ENCODE assay signal across 15 cellular contexts in the genomic region with DNA sequence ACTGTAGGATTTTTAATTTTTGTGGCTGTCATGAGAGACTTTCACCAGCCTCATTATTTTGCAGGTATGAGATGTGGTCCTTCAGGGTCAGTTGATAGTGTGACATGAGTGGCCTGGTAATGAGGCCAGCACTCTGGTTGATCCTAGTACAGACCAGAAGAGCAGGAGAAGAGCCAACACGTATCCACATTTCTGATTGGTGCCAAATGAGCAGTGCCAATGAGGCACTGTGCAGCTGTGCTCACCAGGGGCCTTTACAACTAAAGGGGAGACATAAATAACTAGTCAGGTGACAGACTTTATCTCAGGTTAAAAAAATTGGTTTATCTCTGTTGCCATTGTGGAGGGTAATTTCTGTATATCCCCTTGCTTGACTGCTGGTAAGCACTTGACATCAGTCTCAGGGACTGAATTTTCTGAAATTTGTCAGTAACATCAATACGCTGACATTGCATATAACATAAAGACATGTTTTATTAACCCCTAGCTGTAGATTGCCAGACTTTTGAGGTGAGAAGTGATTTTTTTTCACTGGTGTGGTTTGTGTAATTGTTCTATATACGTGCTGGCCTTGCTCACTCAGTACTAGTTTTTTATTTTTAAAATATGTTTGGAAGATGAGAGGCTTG.
A peak's percentile ranks its signal among the peaks of the same experiment; 100 is the strongest.
DNase-seq lines count a peak whose midpoint lies in the region; ATAC-seq and TF ChIP-seq lines count a peak whose summit lies in the region.
"Had no signal": no experiment of that assay in that cellular context is flagged by ENCODE, and none has a peak within 500 bp of the region (broad histone marks: within the 10 kb centered on the region; RNA-seq: fewer than 3 reads in every experiment).

No MANE protein-coding gene starts in this region.

- intact Hi-C loops in Right ventricle myocardium superior (cut with DNase I), result no loop called here
- intact Hi-C loops in psoas muscle (cut with DNase I), result loop anchor here in 1 of 2 donors (5.0 kb wide), 1 partner anchor 41 kb away; no protein-coding TSS in a partner anchor

- H4K20me1 ChIP-seq in DND-41 (ENCODE audit: insufficient read depth, low read length), result peaks cover 83% of the 10 kb centered on the region

- no peak for DNase-seq in DND-41
- peak; percentile 56 for DNase-seq in NCI-H2029 treated with DMSO at 0.1 percent for 48 hours (lab: John Stamatoyannopoulos, UW)
- DNase-seq in Right ventricle myocardium superior, result no peak
- DNase-seq in psoas muscle, result no peak
- DNase-seq in SKM-1 (lab: John Stamatoyannopoulos, UW; ENCODE audit: unreplicated experiment), result no peak
- no peak for DNase-seq in DMS153 (lab: John Stamatoyannopoulos, UW)
- no peak for DNase-seq in stimulated activated CD4-positive, alpha-beta T cell treated with anti-CD3 and anti-CD28 coated beads, Interleukin-2, amount 100 ng/mL, for 48 hours
- DNase-seq: activated effector memory CD4-positive, alpha-beta T cell treated with anti-CD3 and anti-CD28 coated beads, Interleukin-2, amount 50 U/mL, for 16 hours; effector memory CD4-positive, alpha-beta T cell; foreskin fibroblast; OCI-M1; stimulated activated CD4-positive, alpha-beta T cell treated with anti-CD3 and anti-CD28 coated beads, Interleukin-12 subunit alpha, Interleukin-12 subunit beta, amount 100 ng/mL, for 4 hours; testis had no signal

- ATAC-seq in DND-41 (ENCODE audit: insufficient read depth, low read depth) (peak; percentile 39; the same call in 1 of the 3 replicates), Right ventricle myocardium superior (ENCODE audit: poor library complexity) (peak; percentile 68), psoas muscle (peak; percentile 52 to 73 (median 69)), GM19324 (IDR thresholded peaks at IDR 0.05; ENCODE audit: low FRiP score, unreplicated experiment) (no peak)
- ATAC-seq: SK-N-SH treated with all-trans-retinoic acid at 6 μM for 48 hours had no signal

- H3K27ac ChIP-seq in DND-41 (ENCODE audit: low read length) (no peak overlapping the region), psoas muscle (peak overlapping the region; percentile 91)

- H3K4me1 ChIP-seq in DND-41 (ENCODE audit: insufficient read depth, low read length), result peaks cover 14% of the 10 kb centered on the region; the same call in 1 of the 2 replicates
- peaks cover 99% of the 10 kb centered on the region for H3K4me1 ChIP-seq in psoas muscle

- peaks cover 98% of the 10 kb centered on the region for H3K79me2 ChIP-seq in DND-41 (ENCODE audit: insufficient read depth, low read length)

- TF ChIP-seq CTCF in DND-41 (IDR thresholded peaks at IDR 0.05; ENCODE audit: borderline replicate concordance, extremely low read depth, low read length, poor library complexity, severe bottlenecking) (no peak), psoas muscle (IDR thresholded peaks at IDR 0.05) (no peak)

- H3K27me3 ChIP-seq in DND-41 (ENCODE audit: insufficient read depth, low read length, poor library complexity) (no peaks in the 10 kb centered on the region), psoas muscle (ENCODE audit: insufficient read depth in 3 of 3, low read length in 2 of 3) (no peaks in the 10 kb centered on the region)
- H3K27me3 ChIP-seq: testis had no signal

- 33 to 55% (median 36%) methylated on average over 3 of the region's 3 CpGs for WGBS in psoas muscle, 3 donors

- H3K4me2 ChIP-seq in DND-41 (ENCODE audit: insufficient read depth, low read length), result no peak overlapping the region

- H3K9me3 ChIP-seq in DND-41 (ENCODE audit: insufficient read depth, low read length, severe bottlenecking) (no peaks in the 10 kb centered on the region), psoas muscle (no peaks in the 10 kb centered on the region)
- H3K9me3 ChIP-seq: testis had no signal

- H3K36me3 ChIP-seq in DND-41 (ENCODE audit: insufficient read depth, low read length), result no peaks in the 10 kb centered on the region
- H3K36me3 ChIP-seq in psoas muscle (ENCODE audit: insufficient read depth in 1 of 2, low read depth in 1 of 2), result no peaks in the 10 kb centered on the region

- no peak overlapping the region for H3K9ac ChIP-seq in DND-41 (ENCODE audit: low read depth, low read length)

- H2AFZ ChIP-seq in DND-41 (ENCODE audit: low read depth, low read length), result no peak overlapping the region

- H3K4me3 ChIP-seq in DND-41 (ENCODE audit: low read depth in 1 of 2, low read length in 2 of 2), result no peak overlapping the region
- no peak overlapping the region for H3K4me3 ChIP-seq in psoas muscle
- H3K4me3 ChIP-seq: testis had no signal
